In the genomic region with DNA sequence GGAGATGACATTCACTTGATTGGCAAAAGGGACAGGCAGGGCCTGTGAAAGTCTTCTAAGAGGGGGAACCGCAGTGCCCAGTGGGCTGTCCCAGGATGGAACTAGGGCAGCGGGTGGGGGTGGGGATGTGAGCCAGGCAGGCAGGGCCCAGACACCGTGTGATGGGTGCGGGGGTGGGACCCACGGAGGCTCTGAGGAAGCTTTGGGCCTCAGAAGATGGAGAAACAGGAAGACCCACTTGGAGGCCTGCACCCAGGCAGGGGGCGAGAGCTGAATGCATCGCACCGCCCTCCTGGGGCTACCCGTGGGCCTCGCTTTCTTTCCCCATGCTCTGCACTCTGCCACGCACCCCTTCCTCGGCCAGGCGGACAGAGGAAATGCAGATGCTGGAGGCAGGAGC, we compare ENCODE assay signal across 8 cellular contexts. TPM values are rescaled to one million over a fixed set of nuclear protein-coding genes. Genes with fewer than 3 reads are reported as not detected.
DNase-seq lines count a peak whose midpoint lies in the region; TF ChIP-seq lines count a peak whose summit lies in the region.

No MANE protein-coding gene starts in this region.

- intact Hi-C loops in CD4-positive, alpha-beta memory T cell (cut with micrococcal nuclease): loop anchor here (1.0 to 5.0 kb wide), 7 partner anchors 33 to 229 kb away; a partner anchor contains a TSS
- intact Hi-C loops in uterus (cut with DNase I; ENCODE audit: low total_unique reads): no loop called here

- no peak overlapping the region for H2AFZ ChIP-seq in trophoblast cell (ENCODE audit: insufficient read depth, low read length, poor library complexity)

- H3K27ac Mint-ChIP-seq in CD4-positive, alpha-beta memory T cell: peak overlapping the region; percentile 2 to 97 (median 84)

- peaks cover 0 to 4% (median 0%) of the 10 kb centered on the region in 8 donors for H3K9me3 Mint-ChIP-seq in CD4-positive, alpha-beta memory T cell

- H3K79me1 ChIP-seq in trophoblast cell (ENCODE audit: low read length): no peaks in the 10 kb centered on the region

- no peak overlapping the region for H3K4ac ChIP-seq in trophoblast cell (ENCODE audit: low read depth, low read length)

- H2AK5ac ChIP-seq in trophoblast cell (ENCODE audit: low read length): no peak overlapping the region

- H3K27me3 ChIP-seq in CD4-positive, alpha-beta memory T cell (ENCODE audit: insufficient read depth, low read length): no peaks in the 10 kb centered on the region
- H3K27me3 ChIP-seq in NT2/D1 (ENCODE audit: insufficient read depth, insufficient read length): peaks cover 2% of the 10 kb centered on the region
- no peaks in the 10 kb centered on the region for H3K27me3 ChIP-seq in trophoblast cell (ENCODE audit: insufficient read depth, low read length)
- H3K27me3 ChIP-seq in uterus: no peaks in the 10 kb centered on the region

- H4K12ac ChIP-seq in trophoblast cell (ENCODE audit: low read depth, low read length): peak overlapping the region; percentile 22

- TF ChIP-seq POLR2A in uterus (IDR thresholded peaks at IDR 0.05): no peak

- no peaks in the 10 kb centered on the region for H3K36me3 ChIP-seq in CD4-positive, alpha-beta memory T cell (ENCODE audit: insufficient read depth, low read length)
- H3K36me3 ChIP-seq in NT2/D1 (ENCODE audit: insufficient read depth, insufficient read length, low read length): no peaks in the 10 kb centered on the region
- H3K36me3 ChIP-seq in trophoblast cell (ENCODE audit: control insufficient read depth in 1 of 2, insufficient read depth in 2 of 2, low read length in 2 of 2): no peaks in the 10 kb centered on the region
- H3K36me3 ChIP-seq in uterus: no peaks in the 10 kb centered on the region

- H3K27ac ChIP-seq in CD4-positive, alpha-beta memory T cell (ENCODE audit: low read depth, low read length): no peak overlapping the region
- H3K27ac ChIP-seq in cingulate gyrus (ENCODE audit: low read depth, low read length): peak overlapping the region; percentile 72
- no peak overlapping the region for H3K27ac ChIP-seq in trophoblast cell (ENCODE audit: low read depth, low read length)
- H3K27ac ChIP-seq in uterus: peak overlapping the region in 1 of 2 donors; percentile 39

- no peak for DNase-seq in CD4-positive, alpha-beta memory T cell
- DNase-seq in NT2/D1 (ENCODE audit: low read depth, low spot score) (no peak), trophoblast cell (no peak), HT-29 (ENCODE audit: low spot score) (no peak), DMS53 treated with DMSO at 0.1 percent for 48 hours (lab: John Stamatoyannopoulos, UW; ENCODE audit: unreplicated experiment) (no peak), uterus (no peak), HuH-7 (ENCODE audit: low spot score) (no peak)

- TF ChIP-seq CTCF in uterus (IDR thresholded peaks at IDR 0.05): no peak

- H4K91ac ChIP-seq in trophoblast cell (ENCODE audit: low read depth, low read length): no peak overlapping the region

- CTCF ChIA-PET in CD4-positive, alpha-beta memory T cell (lab: Charles Lee; ENCODE audit: partially characterized antibody): interaction anchor here (0.9 to 6.7 kb wide), 32 partner anchors 10 to 241 kb away, joined by 3 to 68 read pairs (median 6); a partner anchor contains a TSS

- H3K79me2 ChIP-seq in trophoblast cell (ENCODE audit: control insufficient read depth, insufficient read depth, low read length, poor library complexity): no peaks in the 10 kb centered on the region

- no peak overlapping the region for H3K18ac ChIP-seq in trophoblast cell (ENCODE audit: low read length)

- H2BK5ac ChIP-seq in trophoblast cell (ENCODE audit: low read depth, low read length, poor library complexity): no peak overlapping the region

- no peaks in the 10 kb centered on the region for H3K36me3 Mint-ChIP-seq in CD4-positive, alpha-beta memory T cell

- H3K4me1 Mint-ChIP-seq in CD4-positive, alpha-beta memory T cell: peaks cover 8 to 14% (median 11%) of the 10 kb centered on the region in 4 donors

- H3K4me1 ChIP-seq in CD4-positive, alpha-beta memory T cell (ENCODE audit: insufficient read depth, low read length): peaks cover 18% of the 10 kb centered on the region
- H3K4me1 ChIP-seq in NT2/D1 (ENCODE audit: insufficient read depth, insufficient read length) (peaks cover 30% of the 10 kb centered on the region), trophoblast cell (ENCODE audit: control insufficient read depth in 1 of 2, insufficient read depth in 2 of 2, low read length in 2 of 2) (peaks cover 3 to 5% of the 10 kb centered on the region in 2 experiments), uterus (no peaks in the 10 kb centered on the region)

- POLR2A ChIA-PET in CD4-positive, alpha-beta memory T cell (lab: Charles Lee; ENCODE audit: partially characterized antibody): interaction anchor here (1.0 to 4.0 kb wide), 8 partner anchors 33 to 707 kb away, joined by 3 to 40 read pairs (median 6); a partner anchor contains a TSS

- WGBS in trophoblast cell (ENCODE audit: extremely low coverage, insufficient coverage, insufficient read length): no CpG with 5 or more reads among the region's 13 CpGs

- no peak overlapping the region for H3K14ac ChIP-seq in trophoblast cell (ENCODE audit: low read length)

- H3K4me2 ChIP-seq in trophoblast cell (ENCODE audit: low read length): peak overlapping the region; percentile 68

- H3K9ac ChIP-seq in NT2/D1 (ENCODE audit: insufficient read length, low read depth): peak overlapping the region; percentile 45
- H3K9ac ChIP-seq in trophoblast cell (ENCODE audit: low read length): no peak overlapping the region

- peak overlapping the region; percentile 75 to 95 (median 88) for H3K4me3 Mint-ChIP-seq in CD4-positive, alpha-beta memory T cell

- H3K23ac ChIP-seq in trophoblast cell (ENCODE audit: low read length): no peak overlapping the region

- H2BK12ac ChIP-seq in trophoblast cell (ENCODE audit: low read length): no peak overlapping the region

- no peaks in the 10 kb centered on the region for H3K9me3 ChIP-seq in CD4-positive, alpha-beta memory T cell (ENCODE audit: control insufficient read depth in 1 of 2, low read length in 2 of 2)
- H3K9me3 ChIP-seq in NT2/D1 (ENCODE audit: insufficient read depth, low read length) (no peaks in the 10 kb centered on the region), trophoblast cell (ENCODE audit: insufficient read depth, low read depth, low read length) (peaks cover under 1% of the 10 kb centered on the region), uterus (no peaks in the 10 kb centered on the region)

- no peak overlapping the region for H2BK120ac ChIP-seq in trophoblast cell (ENCODE audit: insufficient read depth, low read length, poor library complexity)

- H3K27me3 Mint-ChIP-seq in CD4-positive, alpha-beta memory T cell: no peaks in the 10 kb centered on the region

- H4K8ac ChIP-seq in trophoblast cell (ENCODE audit: low read depth, low read length): no peak overlapping the region

- no peak overlapping the region for H3K4me3 ChIP-seq in CD4-positive, alpha-beta memory T cell (ENCODE audit: low read length in 2 of 2)
- H3K4me3 ChIP-seq in NT2/D1 (ENCODE audit: insufficient read length, low read depth): no peak overlapping the region
- H3K4me3 ChIP-seq in trophoblast cell (ENCODE audit: low read depth, low read length): no peak overlapping the region
- no peak overlapping the region for H3K4me3 ChIP-seq in uterus

RNA-seq across cellular contexts. Expression of a gene that starts 32.9 kb away (rescaled TPM):
- total RNA-seq in CD4-positive, alpha-beta memory T cell: 10 to 100 TPM; 54.9 to 62.2 TPM
- 10 to 100 TPM; 12.9 to 20.7 TPM for polyA plus RNA-seq in CD4-positive, alpha-beta memory T cell
- polyA plus RNA-seq in trophoblast cell (2013): 26.2 and 28.2 TPM in 2 replicates
- 86.2 and 94.1 TPM in 2 replicates for total RNA-seq in HT-29 (2014; rRNA removed; shearing (Covaris generic))
- 10 to 100 TPM; 13.1 to 51.4 (median 44.5) TPM for total RNA-seq in uterus
